In the genomic region with DNA sequence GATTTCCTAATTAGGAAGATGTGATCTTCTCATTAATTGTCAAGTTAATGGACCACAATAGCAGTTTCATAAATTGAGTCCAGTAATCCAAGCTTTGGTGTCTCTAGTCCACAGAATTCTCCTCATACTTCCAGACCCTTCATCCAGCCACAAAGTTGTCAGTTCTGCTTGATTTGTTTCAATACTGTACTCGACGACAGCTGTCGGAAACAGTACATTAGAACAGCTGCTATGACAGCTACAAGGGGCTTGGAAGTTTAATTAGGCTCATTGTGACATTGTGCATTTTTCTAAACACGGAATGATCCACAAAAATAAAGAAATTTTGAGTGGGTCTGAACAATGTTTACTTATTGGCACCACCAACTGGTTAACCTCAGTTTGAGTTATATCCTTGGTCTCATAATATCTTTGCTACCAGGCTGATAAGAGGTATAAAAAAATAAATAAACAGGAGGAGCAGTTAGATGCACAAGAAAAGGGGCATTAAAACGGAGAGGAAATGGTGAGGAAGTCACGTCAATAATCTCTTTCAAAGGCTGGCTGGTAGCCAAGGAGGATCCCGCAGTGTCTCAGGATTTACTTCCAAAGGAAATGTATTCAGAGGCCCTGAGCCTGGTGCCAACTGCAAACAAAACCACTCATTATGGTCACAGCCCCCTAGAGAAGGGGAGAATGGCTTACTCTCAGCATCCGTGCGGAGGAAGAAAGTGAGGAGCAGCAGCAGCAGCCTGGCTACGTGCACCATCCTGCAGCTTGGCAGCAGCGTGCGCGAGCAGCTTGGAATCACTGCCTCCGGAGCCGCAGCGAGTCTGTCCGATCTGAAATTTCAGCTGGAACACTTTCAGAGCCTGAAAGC, we compare ENCODE assay signal across 9 cellular contexts.
A peak's percentile ranks its signal among the peaks of the same experiment; 100 is the strongest.
DNase-seq lines count a peak whose midpoint lies in the region; ATAC-seq and TF ChIP-seq lines count a peak whose summit lies in the region.
"Had no signal": no experiment of that assay in that cellular context is flagged by ENCODE, and none has a peak within 500 bp of the region (broad histone marks: within the 10 kb centered on the region; RNA-seq: fewer than 3 reads in every experiment).

No MANE protein-coding gene starts in this region.

- H3K36me3 Mint-ChIP-seq in MCF 10A (ENCODE audit: insufficient read depth, unreplicated experiment) (no peaks in the 10 kb centered on the region), Calu3 (ENCODE audit: insufficient read depth, unreplicated experiment) (no peaks in the 10 kb centered on the region)
- H3K36me3 Mint-ChIP-seq in dendritic cell treated with granulocyte-macrophage colony-stimulating factor and Interleukin-4, amounts not matched to agents 40 ng/mL and 50 ng/mL, for 4 days (ENCODE audit: low read depth), result no peaks in the 10 kb centered on the region
- H3K36me3 Mint-ChIP-seq in activated T-cell treated with anti-CD3 and anti-CD28 coated beads, Interleukin-2, amount 50 U/mL, for 72 hours (ENCODE audit: insufficient read depth in 2 of 2), result no peaks in the 10 kb centered on the region

- H3K4me3 Mint-ChIP-seq in MCF 10A (ENCODE audit: unreplicated experiment), result no peak overlapping the region
- peak overlapping the region; percentile 6 for H3K4me3 Mint-ChIP-seq in dendritic cell treated with granulocyte-macrophage colony-stimulating factor and Interleukin-4, amounts not matched to agents 40 ng/mL and 50 ng/mL, for 4 days
- H3K4me3 Mint-ChIP-seq in activated T-cell treated with anti-CD3 and anti-CD28 coated beads, Interleukin-2, amount 50 U/mL, for 72 hours, result no peak overlapping the region
- H3K4me3 Mint-ChIP-seq in Calu3 (ENCODE audit: low read depth, unreplicated experiment), result no peak overlapping the region

- POLR2A ChIA-PET in MCF 10A (lab: Yijun Ruan, JAX), result no interaction called here

- no peaks in the 10 kb centered on the region for H3K4me1 Mint-ChIP-seq in MCF 10A (ENCODE audit: insufficient read depth, unreplicated experiment)
- H3K4me1 Mint-ChIP-seq in dendritic cell treated with granulocyte-macrophage colony-stimulating factor and Interleukin-4, amounts not matched to agents 40 ng/mL and 50 ng/mL, for 4 days (ENCODE audit: low read depth), result peaks cover 12% of the 10 kb centered on the region
- H3K4me1 Mint-ChIP-seq in activated T-cell treated with anti-CD3 and anti-CD28 coated beads, Interleukin-2, amount 50 U/mL, for 72 hours (ENCODE audit: low read depth), result no peaks in the 10 kb centered on the region
- no peaks in the 10 kb centered on the region for H3K4me1 Mint-ChIP-seq in Calu3 (ENCODE audit: low read depth, unreplicated experiment)

- H3K27ac Mint-ChIP-seq in MCF 10A (ENCODE audit: low read depth, unreplicated experiment) (no peak overlapping the region), Calu3 (ENCODE audit: unreplicated experiment) (no peak overlapping the region)
- H3K27ac Mint-ChIP-seq in dendritic cell treated with granulocyte-macrophage colony-stimulating factor and Interleukin-4, amounts not matched to agents 40 ng/mL and 50 ng/mL, for 4 days, result no peak overlapping the region
- H3K27ac Mint-ChIP-seq in activated T-cell treated with anti-CD3 and anti-CD28 coated beads, Interleukin-2, amount 50 U/mL, for 72 hours, result no peak overlapping the region

- H3K27me3 ChIP-seq in breast epithelium, result peaks cover 0 to 3% of the 10 kb centered on the region in 2 donors
- no peaks in the 10 kb centered on the region for H3K27me3 ChIP-seq in lower lobe of right lung (ENCODE audit: low read depth)
- no peaks in the 10 kb centered on the region for H3K27me3 ChIP-seq in upper lobe of right lung

- intact Hi-C loops in breast epithelium (cut with DNase I; ENCODE audit: low total_unique reads), result no loop called here
- intact Hi-C loops in MCF 10A (cut with micrococcal nuclease), result no loop called here
- intact Hi-C loops in dendritic cell treated with granulocyte-macrophage colony-stimulating factor and Interleukin-4, amounts not matched to agents 40 ng/mL and 50 ng/mL, for 4 days (cut with micrococcal nuclease), result no loop called here
- intact Hi-C loops in lower lobe of right lung (cut with DNase I), result no loop called here
- intact Hi-C loops in upper lobe of right lung (cut with DNase I), result no loop called here
- intact Hi-C loops in Calu3 (cut with micrococcal nuclease; ENCODE audit: unreplicated experiment), result no loop called here

- CTCF ChIA-PET in MCF 10A (lab: Yijun Ruan, JAX) (interaction anchor here (0.6 to 1.2 kb wide), 3 partner anchors 23 to 270 kb away, joined by 3 to 6 read pairs (median 4); no protein-coding TSS in a partner anchor), Calu3 (lab: Charles Lee) (no interaction called here)

- H3K36me3 ChIP-seq in breast epithelium, result no peaks in the 10 kb centered on the region
- no peaks in the 10 kb centered on the region for H3K36me3 ChIP-seq in lower lobe of right lung
- H3K36me3 ChIP-seq in upper lobe of right lung, result no peaks in the 10 kb centered on the region

- no peak overlapping the region for H3K27ac ChIP-seq in breast epithelium
- H3K27ac ChIP-seq in lower lobe of right lung, result no peak overlapping the region
- H3K27ac ChIP-seq in upper lobe of right lung, result no peak overlapping the region

- peak overlapping the region; percentile 15 to 47 (median 23) for H3K4me3 ChIP-seq in breast epithelium
- H3K4me3 ChIP-seq in lower lobe of right lung, result peak overlapping the region; percentile 31
- peak overlapping the region; percentile 27 for H3K4me3 ChIP-seq in upper lobe of right lung

- H3K4me1 ChIP-seq in breast epithelium (no peaks in the 10 kb centered on the region), lower lobe of right lung (peaks cover 14% of the 10 kb centered on the region), upper lobe of right lung (peaks cover 6% of the 10 kb centered on the region)

- BruUV-seq in MCF 10A (replicated peaks; lab: Mats Ljungman, UMichigan) (no TSS peak), Calu3 (replicated peaks; lab: Mats Ljungman, UMichigan) (no TSS peak)

- ATAC-seq in lower lobe of right lung (no peak), upper lobe of right lung (peak; percentile 45), GM21717 (IDR thresholded peaks at IDR 0.05; ENCODE audit: unreplicated experiment) (no peak)
- ATAC-seq in activated T-cell treated with anti-CD3 and anti-CD28 coated beads, Interleukin-2, amount 50 U/mL, for 72 hours (replicated peaks in 1 of 2), result no peak

- H3K27me3 Mint-ChIP-seq in MCF 10A (ENCODE audit: insufficient read depth, unreplicated experiment), result no peaks in the 10 kb centered on the region
- peaks cover 18% of the 10 kb centered on the region for H3K27me3 Mint-ChIP-seq in dendritic cell treated with granulocyte-macrophage colony-stimulating factor and Interleukin-4, amounts not matched to agents 40 ng/mL and 50 ng/mL, for 4 days
- H3K27me3 Mint-ChIP-seq in activated T-cell treated with anti-CD3 and anti-CD28 coated beads, Interleukin-2, amount 50 U/mL, for 72 hours (ENCODE audit: low read depth), result peaks cover 24% of the 10 kb centered on the region
- H3K27me3 Mint-ChIP-seq in Calu3 (ENCODE audit: unreplicated experiment), result no peaks in the 10 kb centered on the region

- H3K9me3 ChIP-seq in breast epithelium, result no peaks in the 10 kb centered on the region
- H3K9me3 ChIP-seq in lower lobe of right lung, result no peaks in the 10 kb centered on the region
- H3K9me3 ChIP-seq in upper lobe of right lung, result no peaks in the 10 kb centered on the region

- TF ChIP-seq POLR2A in breast epithelium (IDR thresholded peaks at IDR 0.05), result no peak

- peaks cover 7% of the 10 kb centered on the region for H3K9me3 Mint-ChIP-seq in MCF 10A (ENCODE audit: unreplicated experiment)
- H3K9me3 Mint-ChIP-seq in dendritic cell treated with granulocyte-macrophage colony-stimulating factor and Interleukin-4, amounts not matched to agents 40 ng/mL and 50 ng/mL, for 4 days, result no peaks in the 10 kb centered on the region
- no peaks in the 10 kb centered on the region for H3K9me3 Mint-ChIP-seq in activated T-cell treated with anti-CD3 and anti-CD28 coated beads, Interleukin-2, amount 50 U/mL, for 72 hours
- H3K9me3 Mint-ChIP-seq in Calu3 (ENCODE audit: low read depth, unreplicated experiment), result peaks cover 2% of the 10 kb centered on the region

- DNase-seq in breast epithelium (ENCODE audit: low spot score in 2 of 2) (no peak), MCF 10A (ENCODE audit: unreplicated experiment) (no peak), lower lobe of right lung (no peak), upper lobe of right lung (no peak), Calu3 (no peak)
- no peak for DNase-seq in activated T-cell treated with anti-CD3 and anti-CD28 coated beads, Interleukin-2, amount 50 U/mL, for 72 hours
- DNase-seq: SIG-M5 had no signal

- TF ChIP-seq CTCF in breast epithelium (IDR thresholded peaks at IDR 0.05) (no peak), MCF 10A (IDR thresholded peaks at IDR 0.05; ENCODE audit: unreplicated experiment) (no peak), lower lobe of right lung (IDR thresholded peaks at IDR 0.05) (no peak), upper lobe of right lung (IDR thresholded peaks at IDR 0.05) (no peak), Calu3 (IDR thresholded peaks at IDR 0.05; ENCODE audit: unreplicated experiment) (no peak)
